In genomic region chr6:157281570-157281969, GRCh38 we compare ENCODE assay signal across 10 cellular contexts. TPM values are rescaled to one million over a fixed set of nuclear protein-coding genes. Genes with fewer than 3 reads are reported as not detected.
DNase-seq lines count a peak whose midpoint lies in the region; ATAC-seq, FAIRE-seq and TF ChIP-seq lines count a peak whose summit lies in the region.
"Had no signal": no experiment of that assay in that cellular context is flagged by ENCODE, and none has a peak within 500 bp of the region (broad histone marks: within the 10 kb centered on the region; RNA-seq: fewer than 3 reads in every experiment).

No MANE protein-coding gene starts in this region.

- no peak overlapping the region for H2AFZ ChIP-seq in HepG2 (ENCODE audit: low read length)

- H3K4me3 ChIP-seq in HepG2 (replicated peaks in 1 of 3; ENCODE audit: insufficient read depth in 1 of 3, low read depth in 2 of 3, low read length in 3 of 3) = no peak overlapping the region

- H3K27me3 ChIP-seq in HepG2 (ENCODE audit: control insufficient read depth in 1 of 2, insufficient read depth in 2 of 2, low read length in 2 of 2) = peaks cover 0 to 2% of the 10 kb centered on the region in 2 experiments; a peak in 2 of 5 replicates

- TF ChIP-seq POLR2A in HepG2 (IDR thresholded peaks at IDR 0.05; ENCODE audit: insufficient read depth in 1 of 2, low read depth in 2 of 2, low read length in 2 of 2) = no peak

- ATAC-seq in activated B cell treated with CpG ODN at 0.5 μM for 24 hours (ENCODE audit: low read depth) (peak; percentile 21), HepG2 (peak; percentile 81), GM18907 (IDR thresholded peaks at IDR 0.05; ENCODE audit: unreplicated experiment) (no peak)

- no peaks in the 10 kb centered on the region for H3K9me3 ChIP-seq in HepG2 (ENCODE audit: low read length)

- TF ChIP-seq CTCF in CD14-positive monocyte (IDR thresholded peaks at IDR 0.05) (peak; percentile 13), activated B cell treated with CpG ODN at 0.5 μM for 24 hours (IDR thresholded peaks at IDR 0.05) (no peak), HepG2 (CRISPR knock-in tag; IDR thresholded peaks at IDR 0.05) (peak; percentile 51)

- peaks cover 23% of the 10 kb centered on the region for H3K4me1 ChIP-seq in HepG2 (ENCODE audit: insufficient read depth, low read length)

- H3K27ac Mint-ChIP-seq in CD14-positive monocyte = peak overlapping the region in 1 of 7 donors; percentile 2
- no peak overlapping the region for H3K27ac Mint-ChIP-seq in activated B cell treated with CpG ODN at 0.5 μM for 24 hours

- no peaks in the 10 kb centered on the region for H3K36me3 ChIP-seq in HepG2 (replicated peaks in 1 of 2; ENCODE audit: control insufficient read depth in 1 of 2, insufficient read depth in 2 of 2, low read length in 2 of 2)

- CTCF ChIA-PET in activated B cell treated with CpG ODN at 0.5 μM for 24 hours (lab: Charles Lee) (interaction anchor here (0.7 kb wide), 1 partner anchor 8 kb away, joined by 3 read pairs; no protein-coding TSS in a partner anchor), HepG2 (lab: Yijun Ruan, JAX; ENCODE audit: low intra/inter-chr PET ratio, low total read pairs) (no interaction called here)

- H3K4me3 Mint-ChIP-seq in CD14-positive monocyte (no peak overlapping the region), activated B cell treated with CpG ODN at 0.5 μM for 24 hours (no peak overlapping the region)

- H3K36me3 Mint-ChIP-seq in CD14-positive monocyte (no peaks in the 10 kb centered on the region), activated B cell treated with CpG ODN at 0.5 μM for 24 hours (ENCODE audit: low read depth) (no peaks in the 10 kb centered on the region)

- intact Hi-C loops in CD14-positive monocyte (cut with micrococcal nuclease) (no loop called here), activated B cell treated with CpG ODN at 0.5 μM for 24 hours (cut with micrococcal nuclease) (no loop called here), HepG2 (cut with micrococcal nuclease; ENCODE audit: unreplicated experiment) (no loop called here)

- POLR2A ChIA-PET in activated B cell treated with CpG ODN at 0.5 μM for 24 hours (lab: Charles Lee) (interaction anchor here (0.6 kb wide), 1 partner anchor 809 kb away, joined by 5 read pairs; no protein-coding TSS in a partner anchor), HepG2 (lab: Yijun Ruan, JAX) (interaction anchor here (0.6 kb wide), 1 partner anchor 42 kb away, joined by 3 read pairs; the partner anchor contains the start of gene TMEM242)

- no peaks in the 10 kb centered on the region for H3K4me1 Mint-ChIP-seq in CD14-positive monocyte
- H3K4me1 Mint-ChIP-seq in activated B cell treated with CpG ODN at 0.5 μM for 24 hours = peaks cover 3% of the 10 kb centered on the region

- no peaks in the 10 kb centered on the region for H3K79me2 ChIP-seq in HepG2 (ENCODE audit: insufficient read depth, low read length)

- in situ Hi-C loops in HepG2 (cut with HindIII; ENCODE audit: extremely low pct_ligation_motif_present, low pct_unique_long_range_greater_than_20kb) = no loop called here

- H3K27me3 Mint-ChIP-seq in CD14-positive monocyte (ENCODE audit: low read depth in 3 of 3) (peaks cover 8 to 10% (median 9%) of the 10 kb centered on the region in 3 donors), activated B cell treated with CpG ODN at 0.5 μM for 24 hours (no peaks in the 10 kb centered on the region)

- H3K4me2 ChIP-seq in HepG2 (ENCODE audit: low read depth, low read length) = no peak overlapping the region

- TF ChIP-seq RAD21 in HepG2 (CRISPR knock-in tag; IDR thresholded peaks at IDR 0.05) = no peak

- no peaks in the 10 kb centered on the region for H4K20me1 ChIP-seq in HepG2 (ENCODE audit: insufficient read depth, low read length)

- no TSS peak for BruUV-seq in HepG2 (replicated peaks; lab: Mats Ljungman, UMichigan)

- no peak for DNase-seq in CD14-positive monocyte (ENCODE audit: low spot score)
- DNase-seq in HUDEP-2 (lab: John Stamatoyannopoulos, UW; ENCODE audit: unreplicated experiment in 76 of 76) = peak in 64 of 76 experiments; percentile 13 to 81 (median 49)
- DNase-seq in activated B cell treated with CpG ODN at 0.5 μM for 24 hours = no peak
- DNase-seq in HepG2 (ENCODE audit: low spot score) = no peak
- DNase-seq in putamen (ENCODE audit: low spot score) = no peak
- no peak for DNase-seq in DMS114 treated with DMSO at 0.1 percent for 48 hours (lab: John Stamatoyannopoulos, UW; ENCODE audit: unreplicated experiment)
- DNase-seq in HPDE6-E6E7 (ENCODE audit: extremely low spot score) = no peak
- DNase-seq: activated naive CD4-positive, alpha-beta T cell treated with Interleukin-2 at 50 U/mL for 16 hours had no signal

- no peak for FAIRE-seq in HepG2 (lab: Jason Lieb, UNC)
- FAIRE-seq: GM18507 had no signal

- TF ChIP-seq EP300 in HepG2 (IDR thresholded peaks at IDR 0.05; ENCODE audit: low read depth in 2 of 2, low read length in 2 of 2) (no peak), HepG2 (CRISPR knock-in tag; IDR thresholded peaks at IDR 0.05; ENCODE audit: borderline replicate concordance) (no peak)

- WGBS in HepG2 (ENCODE audit: low lambda C conversion rate) = 30% methylated on average over 3 of the region's 9 CpGs

- H3K27ac ChIP-seq in HepG2 (ENCODE audit: extremely low read length, insufficient read depth, low read length) = no peak overlapping the region

- H3K9ac ChIP-seq in HepG2 (ENCODE audit: insufficient read depth, low read depth, low read length) = no peak overlapping the region

- H3K9me3 Mint-ChIP-seq in CD14-positive monocyte = no peaks in the 10 kb centered on the region
- H3K9me3 Mint-ChIP-seq in activated B cell treated with CpG ODN at 0.5 μM for 24 hours = no peaks in the 10 kb centered on the region

TF ChIP-seq in HepG2, 621 proteins besides CTCF, POLR2A, EP300 and RAD21:
- TF ChIP-seq ZNF564 (CRISPR knock-in tag; IDR thresholded peaks at IDR 0.05) (peak; percentile 99), STAG1 (CRISPR knock-in tag; IDR thresholded peaks at IDR 0.05) (peak; percentile 41), MBNL3 (CRISPR knock-in tag; conservative IDR thresholded peaks at IDR 0.05) (no peak), ZNF768 (CRISPR knock-in tag; IDR thresholded peaks at IDR 0.05) (peak; percentile 40; the same call in 1 of the 2 replicates), SOX6 (IDR thresholded peaks at IDR 0.05) (no peak), SOX6 (CRISPR knock-in tag; IDR thresholded peaks at IDR 0.05) (no peak), HNF1A (IDR thresholded peaks at IDR 0.05; ENCODE audit: low read depth) (no peak), HNF1A (CRISPR knock-in tag; IDR thresholded peaks at IDR 0.05; ENCODE audit: borderline replicate concordance) (no peak), ZNF589 (CRISPR knock-in tag; conservative IDR thresholded peaks at IDR 0.05) (no peak)

RNA-seq across cellular contexts. Expression of gene TMEM242, which starts 41.7 kb away (rescaled TPM):
- 1 to 10 TPM; 8.3 to 9.8 TPM for polyA plus RNA-seq in CD14-positive monocyte
- total RNA-seq in activated B cell treated with CpG ODN at 0.5 μM for 24 hours = 16.1 and 17.6 TPM in 2 replicates
- 6.4 and 11.1 TPM in 2 replicates for total RNA-seq in HepG2 (2016; rRNA removed; fragmentation: Illumina TruSeq; extraction: Trizol)
- 0.91 and 1.3 TPM in 2 replicates for total RNA-seq in HepG2 (2016; cell fraction: cytosol; rRNA removed; fragmentation: Illumina TruSeq; extraction: Trizol; ENCODE audit: low read depth)
- 5.9 and 10.4 TPM in 2 replicates for total RNA-seq in HepG2 (2016; cell fraction: insoluble cytoplasmic fraction; rRNA removed; fragmentation: Illumina TruSeq; extraction: Trizol)
- total RNA-seq in HepG2 (2016; cell fraction: membrane; rRNA removed; fragmentation: Illumina TruSeq; extraction: Trizol) = 3.0 and 3.2 TPM in 2 replicates
- 14.8 and 18.0 TPM in 2 replicates for total RNA-seq in HepG2 (2016; cell fraction: nucleus; rRNA removed; fragmentation: Illumina TruSeq; extraction: Trizol)
- polyA plus RNA-seq in HepG2 (2011; rRNA removed) = 5.6 and 5.7 TPM in 2 replicates
- 2.8 and 4.4 TPM in 2 replicates for polyA plus RNA-seq in HepG2 (2011; cell fraction: cytosol; rRNA removed)
- polyA plus RNA-seq in HepG2 (2011; cell fraction: nucleus; rRNA removed) = 5.2 and 5.7 TPM in 2 replicates
- polyA plus RNA-seq in HepG2 (2012) = 8.0 and 9.3 TPM in 2 replicates
- 1.8 TPM in 2 replicates for polyA plus RNA-seq in HepG2 (2016; cell fraction: cytosol; fragmentation: Illumina TruSeq; extraction: Trizol; ENCODE audit: low read depth)
- 5.5 and 5.8 TPM in 2 replicates for polyA plus RNA-seq in HepG2 (2016; cell fraction: insoluble cytoplasmic fraction; fragmentation: Illumina TruSeq; extraction: Trizol; ENCODE audit: low read depth)
- polyA plus RNA-seq in HepG2 (2016; cell fraction: membrane; fragmentation: Illumina TruSeq; extraction: Trizol; ENCODE audit: low read depth) = 2.5 and 2.6 TPM in 2 replicates
- polyA plus RNA-seq in HepG2 (2016; cell fraction: nucleus; fragmentation: Illumina TruSeq; extraction: Trizol; ENCODE audit: insufficient read depth, low read depth) = 12.7 and 12.8 TPM in 2 replicates
- 2.1 and 2.2 TPM in 2 replicates for polyA minus RNA-seq in HepG2 (2011; rRNA and poly(A)+ RNA removed; ENCODE audit: low replicate concordance)
- 1.1 TPM in 2 replicates for polyA minus RNA-seq in HepG2 (2011; cell fraction: cytosol; rRNA and poly(A)+ RNA removed)
- 21.8 and 23.6 TPM in 2 replicates for polyA minus RNA-seq in HepG2 (2011; cell fraction: nucleus; rRNA and poly(A)+ RNA removed)

Comparison
In these comparisons a context has a peak if more than half of its experiments do, and no peak if none do; other contexts are left out.
1. DNase-seq: peak in HUDEP-2 (64 of 76); none in CD14-positive monocyte (single experiment), activated B cell treated with CpG ODN at 0.5 μM for 24 hours (single experiment), HepG2 (single experiment), putamen (single experiment), DMS114 treated with DMSO at 0.1 percent for 48 hours (single experiment) and HPDE6-E6E7 (single experiment).